ENCODE assay signal across 23 cellular contexts in the genomic region with DNA sequence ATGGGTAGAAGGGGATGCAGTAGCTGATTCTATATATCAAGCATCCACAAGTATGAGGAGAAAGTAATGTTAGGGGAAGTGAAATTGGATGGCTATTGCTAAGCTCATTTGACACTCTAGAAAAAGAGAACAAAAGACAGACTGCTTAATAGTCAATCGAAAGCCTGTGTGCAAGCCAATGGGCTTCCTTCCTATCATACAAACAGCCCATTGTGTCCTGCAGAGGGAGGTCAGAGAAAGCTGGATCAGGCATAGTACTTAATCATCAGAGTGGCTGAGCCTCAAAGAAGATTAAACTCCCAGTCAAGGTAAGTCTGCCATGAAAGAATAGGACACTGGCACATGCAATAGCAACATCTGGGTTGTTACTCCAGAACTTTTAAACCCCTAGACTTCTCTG.
"Had no signal": no experiment of that assay in that cellular context is flagged by ENCODE, and none has a peak within 500 bp of the region (broad histone marks: within the 10 kb centered on the region; RNA-seq: fewer than 3 reads in every experiment).

No MANE protein-coding gene starts in this region.

- DNase-seq: activated CD4-positive, alpha-beta memory T cell treated with anti-CD3 and anti-CD28 coated beads, Interleukin-2, amount 10 ng/mL, durations not matched to agents 7 days and 5 days; activated CD4-positive, alpha-beta T cell treated with anti-CD3 and anti-CD28 coated beads, Interleukin-2, amount 10 ng/mL, durations not matched to agents 24 days and 14 days; activated CD4-positive, CD25-positive, alpha-beta regulatory T cell treated with anti-CD3 and anti-CD28 coated beads, Interleukin-2, amount 50 U/mL, for 72 hours; activated CD8-positive, alpha-beta memory T cell treated with anti-CD3 and anti-CD28 coated beads, Interleukin-2, amount 50 U/mL, for 48 hours; activated naive CD8-positive, alpha-beta T cell treated with anti-CD3 and anti-CD28 coated beads, Interleukin-2, amount 50 U/mL, for 24 hours; activated T-cell treated with anti-CD3 and anti-CD28 coated beads, Interleukin-2, amount 50 U/mL, for 4 hours; central memory CD4-positive, alpha-beta T cell; heart left ventricle; left lung; lower lobe of right lung; mesendoderm; mucosa of descending colon; stimulated activated CD4-positive, alpha-beta T cell treated with anti-CD3 and anti-CD28 coated beads, Interleukin-12 subunit alpha, Interleukin-12 subunit beta, amount 100 ng/mL, for 4 hours; stimulated activated CD4-positive, alpha-beta T cell treated with anti-CD3 and anti-CD28 coated beads, Interleukin-4, amount 100 ng/mL, for 1 hour; stimulated activated naive CD8-positive, alpha-beta T cell treated with anti-CD3 and anti-CD28 coated beads, Interleukin-15, Interleukin-2, amounts not matched to agents 100 U/mL and 50 U/mL, for 24 hours; T-helper 9 cell; testis; transverse colon had no signal

- H3K4me3 ChIP-seq: breast epithelium, heart left ventricle, left lung, lower lobe of right lung, mucosa of descending colon, skin epidermis, testis, transverse colon had no signal

- H3K27ac ChIP-seq: breast epithelium, heart left ventricle, left lung, lower lobe of right lung, skin epidermis, testis, transverse colon had no signal

- H3K9me3 ChIP-seq: breast epithelium, heart left ventricle, left lung, lower lobe of right lung, mucosa of descending colon, testis, transverse colon had no signal

- ATAC-seq: activated naive CD8-positive, alpha-beta T cell treated with anti-CD3 and anti-CD28 coated beads, Interleukin-2, amount 50 U/mL, for 24 hours; activated T-cell treated with anti-CD3 and anti-CD28 coated beads, Interleukin-2, amount 50 U/mL, for 4 hours; activated T-helper 17 cell treated with anti-CD3 and anti-CD28 coated beads, Interleukin-2, amount 50 U/mL, for 72 hours; heart left ventricle; left lung; lower lobe of right lung; mucosa of descending colon; natural killer cell treated with Interleukin-12 subunit alpha and Interleukin-12 subunit beta and Interleukin-15 and Interleukin-18, amount 100 ng/mL, for 72 hours; sciatic nerve; stimulated activated naive CD8-positive, alpha-beta T cell treated with anti-CD3 and anti-CD28 coated beads, Interleukin-15, Interleukin-2, amounts not matched to agents 100 U/mL and 50 U/mL, for 24 hours had no signal

- H3K36me3 ChIP-seq: breast epithelium, heart left ventricle, left lung, lower lobe of right lung, transverse colon had no signal

- H3K27me3 ChIP-seq: breast epithelium, heart left ventricle, left lung, testis, transverse colon had no signal
